In genomic region chrX:132086717-132087116, GRCh38 we compare ENCODE assay signal across 26 cellular contexts. TPM values are rescaled to one million over a fixed set of nuclear protein-coding genes. Genes with fewer than 3 reads are reported as not detected.
DNase-seq lines count a peak whose midpoint lies in the region; ATAC-seq and TF ChIP-seq lines count a peak whose summit lies in the region.
"Had no signal": no experiment of that assay in that cellular context is flagged by ENCODE, and none has a peak within 500 bp of the region (broad histone marks: within the 10 kb centered on the region; RNA-seq: fewer than 3 reads in every experiment).

No MANE protein-coding gene starts in this region.

- H3K27ac Mint-ChIP-seq in endodermal cell, result no peak overlapping the region
- H3K27ac Mint-ChIP-seq: activated naive CD4-positive, alpha-beta T cell treated with anti-CD3 and anti-CD28 coated beads, Interleukin-2, amount 50 U/mL, for 72 hours; CD4-positive, CD25-positive, alpha-beta regulatory T cell had no signal

- DNase-seq in AG10803 (ENCODE audit: low read depth) (peak; percentile 1), PC-3 (peak; percentile 65), cardiac fibroblast (ENCODE audit: low read depth in 2 of 2) (peak; percentile 24 to 48), iris pigment epithelial cell (ENCODE audit: low read depth) (peak; percentile 58), endodermal cell (no peak), 8988T (no peak)
- no peak for DNase-seq in activated CD4-positive, alpha-beta T cell treated with anti-CD3 and anti-CD28 coated beads, Interleukin-2, amount 50 U/mL, for 48 hours
- no peak for DNase-seq in stimulated activated naive CD8-positive, alpha-beta T cell treated with anti-CD3 and anti-CD28 coated beads, Interleukin-15, Interleukin-2, amounts not matched to agents 100 U/mL and 50 U/mL, for 24 hours
- DNase-seq: activated CD4-positive, alpha-beta T cell treated with anti-CD3 and anti-CD28 coated beads for 1 hour; CD4-positive, CD25-positive, alpha-beta regulatory T cell; colonic mucosa; foreskin melanocyte; H7; left lung; NCI-H1694 treated with DMSO at 0.1 percent for 48 hours; NCI-H69; right lobe of liver; Right ventricle myocardium superior; substantia nigra had no signal

- no TSS peak for BruUV-seq in PC-3 (replicated peaks; lab: Mats Ljungman, UMichigan)

- POLR2A ChIA-PET in PC-3 (lab: Charles Lee; ENCODE audit: unreplicated experiment), result no interaction called here

- no peaks in the 10 kb centered on the region for H3K9me3 Mint-ChIP-seq in endodermal cell
- H3K9me3 Mint-ChIP-seq: activated naive CD4-positive, alpha-beta T cell treated with anti-CD3 and anti-CD28 coated beads, Interleukin-2, amount 50 U/mL, for 72 hours; CD4-positive, CD25-positive, alpha-beta regulatory T cell; natural killer cell treated with Interleukin-12 subunit alpha and Interleukin-12 subunit beta and Interleukin-15 and Interleukin-18, amount 100 ng/mL, for 72 hours had no signal

- H3K4me1 Mint-ChIP-seq in endodermal cell, result no peaks in the 10 kb centered on the region

- no peaks in the 10 kb centered on the region for H3K36me3 Mint-ChIP-seq in endodermal cell (ENCODE audit: low read depth)
- H3K36me3 Mint-ChIP-seq: activated naive CD4-positive, alpha-beta T cell treated with anti-CD3 and anti-CD28 coated beads, Interleukin-2, amount 50 U/mL, for 72 hours; CD4-positive, CD25-positive, alpha-beta regulatory T cell; natural killer cell treated with Interleukin-12 subunit alpha and Interleukin-12 subunit beta and Interleukin-15 and Interleukin-18, amount 100 ng/mL, for 72 hours had no signal

- peak; percentile 77 for ATAC-seq in PC-3
- ATAC-seq in stimulated activated naive CD8-positive, alpha-beta T cell treated with anti-CD3 and anti-CD28 coated beads, Interleukin-15, Interleukin-2, amounts not matched to agents 100 U/mL and 50 U/mL, for 24 hours, result no peak
- ATAC-seq: activated naive CD4-positive, alpha-beta T cell treated with anti-CD3 and anti-CD28 coated beads, Interleukin-2, amount 50 U/mL, for 72 hours; K562; left lung; natural killer cell treated with Interleukin-12 subunit alpha and Interleukin-12 subunit beta and Interleukin-15 and Interleukin-18, amount 100 ng/mL, for 72 hours; right lobe of liver had no signal

- H3F3A ChIP-seq in PC-3 (ENCODE audit: low read length, unreplicated experiment), result no peaks in the 10 kb centered on the region

- peak overlapping the region; percentile 32; the same call in 1 of the 2 replicates for H3K4me2 ChIP-seq in PC-3 (ENCODE audit: low read length)

- intact Hi-C loops in PC-3 (cut with micrococcal nuclease), result loop anchor here (10.0 kb wide), 1 partner anchor 528 kb away; no protein-coding TSS in a partner anchor

- TF ChIP-seq CTCF in AG10803 (conservative IDR thresholded peaks at IDR 0.05; ENCODE audit: low read length), result no peak
- TF ChIP-seq CTCF in PC-3 (conservative IDR thresholded peaks at IDR 0.05; ENCODE audit: low read depth, low read length), result no peak
- TF ChIP-seq CTCF in cardiac fibroblast (IDR thresholded peaks at IDR 0.05; ENCODE audit: low read depth, low read length), result no peak
- no peak for TF ChIP-seq CTCF in endodermal cell (conservative IDR thresholded peaks at IDR 0.05)

- H3K36me3 ChIP-seq in PC-3 (ENCODE audit: low read depth, low read length) (no peaks in the 10 kb centered on the region), endodermal cell (ENCODE audit: control insufficient read depth, insufficient read depth, low read length) (no peaks in the 10 kb centered on the region)
- H3K36me3 ChIP-seq: colonic mucosa, left lung, right lobe of liver had no signal

- no peaks in the 10 kb centered on the region for H4K20me1 ChIP-seq in PC-3 (ENCODE audit: low read length)

- no peak overlapping the region for H3K4me3 ChIP-seq in AG10803 (ENCODE audit: low read length)
- no peak overlapping the region for H3K4me3 ChIP-seq in PC-3 (ENCODE audit: low read length)
- H3K4me3 ChIP-seq in cardiac fibroblast (replicated peaks in 1 of 2; ENCODE audit: low read depth in 2 of 2, low read length in 2 of 2), result no peak overlapping the region
- no peak overlapping the region for H3K4me3 ChIP-seq in endodermal cell (ENCODE audit: low read length)
- H3K4me3 ChIP-seq: colonic mucosa, K562, left lung, right lobe of liver had no signal

- 92% methylated on average over 1 of the region's 1 CpG; no CpG with 5 or more reads in 1 of the 2 experiments for WGBS in endodermal cell (ENCODE audit: insufficient coverage in 1 of 2, insufficient read length in 1 of 2), 2 experiments

- no peak overlapping the region for H2AFZ ChIP-seq in PC-3 (ENCODE audit: low read length)
- H2AFZ ChIP-seq: parathyroid adenoma had no signal

- no peak overlapping the region for H3K4me3 Mint-ChIP-seq in endodermal cell
- H3K4me3 Mint-ChIP-seq: CD4-positive, CD25-positive, alpha-beta regulatory T cell; natural killer cell treated with Interleukin-12 subunit alpha and Interleukin-12 subunit beta and Interleukin-15 and Interleukin-18, amount 100 ng/mL, for 72 hours had no signal

- H3K9me2 ChIP-seq in PC-3 (replicated peaks; ENCODE audit: low read length), result no peaks in the 10 kb centered on the region

- H3K27me3 Mint-ChIP-seq in endodermal cell (ENCODE audit: insufficient read depth), result peaks cover 7% of the 10 kb centered on the region

- no peaks in the 10 kb centered on the region for H3K9me3 ChIP-seq in PC-3 (ENCODE audit: low read length)
- H3K9me3 ChIP-seq in endodermal cell (ENCODE audit: control insufficient read depth, low read length), result no peaks in the 10 kb centered on the region
- H3K9me3 ChIP-seq: colonic mucosa, left lung, right lobe of liver had no signal

- no peaks in the 10 kb centered on the region for H3K27me3 ChIP-seq in PC-3 (ENCODE audit: low read length)
- H3K27me3 ChIP-seq in endodermal cell (ENCODE audit: control insufficient read depth, insufficient read depth, low read length, poor library complexity, severe bottlenecking), result no peaks in the 10 kb centered on the region
- H3K27me3 ChIP-seq: colonic mucosa, right lobe of liver had no signal

- H3K27ac ChIP-seq in PC-3 (ENCODE audit: low read length), result no peak overlapping the region
- no peak overlapping the region for H3K27ac ChIP-seq in endodermal cell (ENCODE audit: low read depth, low read length)
- H3K27ac ChIP-seq: colonic mucosa, left lung, parathyroid adenoma, right lobe of liver had no signal

- peaks cover 22% of the 10 kb centered on the region for H3K4me1 ChIP-seq in PC-3 (ENCODE audit: insufficient read depth, low read length)
- H3K4me1 ChIP-seq in endodermal cell (ENCODE audit: control insufficient read depth, insufficient read depth, low read length), result no peaks in the 10 kb centered on the region
- H3K4me1 ChIP-seq: colonic mucosa, left lung, parathyroid adenoma, right lobe of liver had no signal

- CTCF ChIA-PET in PC-3 (lab: Charles Lee), result no interaction called here

- H3K9ac ChIP-seq in PC-3 (ENCODE audit: low read length) (no peak overlapping the region), endodermal cell (ENCODE audit: extremely low read depth, low read length, poor library complexity, severe bottlenecking) (no peak overlapping the region)
- H3K9ac ChIP-seq: parathyroid adenoma had no signal

- no peaks in the 10 kb centered on the region for H3K79me2 ChIP-seq in PC-3 (ENCODE audit: low read length)
- H3K79me2 ChIP-seq: parathyroid adenoma had no signal

RNA-seq across cellular contexts. Expression of gene FRMD7, which starts 41.1 kb away (rescaled TPM):
- total RNA-seq in PC-3 (2014; rRNA removed) (0.04 TPM in 1 of 2 replicates, not detected in the other), endodermal cell (not detected)
- polyA plus RNA-seq in endodermal cell (2013, experiment 1 of 2), result not detected
- polyA plus RNA-seq in endodermal cell (2013, experiment 2 of 2), result 0.21 TPM
- total RNA-seq: activated CD8-positive, alpha-beta memory T cell treated with anti-CD3 and anti-CD28 coated beads for 36 hours; activated naive CD4-positive, alpha-beta T cell treated with anti-CD3 and anti-CD28 coated beads, Interleukin-2, amount 50 U/mL, for 72 hours; CD4-positive, CD25-positive, alpha-beta regulatory T cell; colonic mucosa; G401; K562; left lung; natural killer cell treated with Interleukin-12 subunit alpha and Interleukin-12 subunit beta and Interleukin-15 and Interleukin-18, amount 100 ng/mL, for 72 hours; Right ventricle myocardium superior had no signal
- polyA plus RNA-seq: CD4-positive, CD25-positive, alpha-beta regulatory T cell; urinary bladder had no signal

Comparison
In these comparisons a context has a peak if more than half of its experiments do, and no peak if none do; other contexts are left out.
1. DNase-seq: peak in AG10803 (single experiment), PC-3 (single experiment), cardiac fibroblast (2 of 2) and iris pigment epithelial cell (single experiment); none in endodermal cell (single experiment), 8988T (single experiment), activated CD4-positive, alpha-beta T cell treated with anti-CD3 and anti-CD28 coated beads, Interleukin-2, amount 50 U/mL, for 48 hours (0 of 2) and stimulated activated naive CD8-positive, alpha-beta T cell treated with anti-CD3 and anti-CD28 coated beads, Interleukin-15, Interleukin-2, amounts not matched to agents 100 U/mL and 50 U/mL, for 24 hours (single experiment).